ENCODE assay signal across 10 cellular contexts in the genomic region with DNA sequence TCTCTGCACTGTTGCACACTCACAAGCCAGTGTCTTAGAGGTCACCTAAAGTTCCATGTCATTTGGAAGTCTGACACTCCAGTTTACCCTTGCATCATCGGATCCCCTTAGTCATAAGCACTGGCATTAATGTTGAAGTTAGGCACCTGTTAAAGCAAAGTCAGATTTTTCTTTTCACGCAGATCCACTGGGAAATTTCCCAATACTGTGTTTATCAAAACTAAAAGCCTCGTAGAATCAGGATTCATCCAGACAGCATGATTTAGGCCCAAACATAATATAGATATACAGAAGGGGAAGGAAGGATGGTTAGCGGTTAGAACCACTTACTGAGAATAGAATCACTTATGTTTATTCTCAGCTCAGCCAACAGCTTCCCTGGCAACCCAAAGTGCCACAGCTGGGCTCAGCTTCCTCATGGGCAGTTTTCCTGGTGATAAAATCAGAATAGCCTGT. TPM values are rescaled to one million over a fixed set of nuclear protein-coding genes. Genes with fewer than 3 reads are reported as not detected.
DNase-seq lines count a peak whose midpoint lies in the region; ATAC-seq and TF ChIP-seq lines count a peak whose summit lies in the region.
"Had no signal": no experiment of that assay in that cellular context is flagged by ENCODE, and none has a peak within 500 bp of the region (broad histone marks: within the 10 kb centered on the region; RNA-seq: fewer than 3 reads in every experiment).

No MANE protein-coding gene starts in this region.

- peaks cover 5% of the 10 kb centered on the region for H3K4me1 ChIP-seq in mesenchymal stem cell (ENCODE audit: control insufficient read depth, insufficient read depth, low read depth, low read length)

- no peaks in the 10 kb centered on the region for H3K9me3 Mint-ChIP-seq in endothelial cell (ENCODE audit: unreplicated experiment)
- no peaks in the 10 kb centered on the region for H3K9me3 Mint-ChIP-seq in CD4-positive, alpha-beta T cell
- H3K9me3 Mint-ChIP-seq: IgD-negative memory B cell had no signal

- peak; percentile 85 for ATAC-seq in HG02981 (IDR thresholded peaks at IDR 0.05; ENCODE audit: unreplicated experiment)
- ATAC-seq in GM18867 (IDR thresholded peaks at IDR 0.05; ENCODE audit: unreplicated experiment) = no peak
- no peak for ATAC-seq in CD4-positive, alpha-beta T cell (ENCODE audit: poor library complexity)

- no peaks in the 10 kb centered on the region for H3K79me1 ChIP-seq in mesenchymal stem cell (replicated peaks; ENCODE audit: low read length, poor library complexity, severe bottlenecking)

- no peak overlapping the region for H4K8ac ChIP-seq in mesenchymal stem cell (ENCODE audit: low read length)

- H3K36me3 Mint-ChIP-seq in endothelial cell (ENCODE audit: low read depth, unreplicated experiment) = no peaks in the 10 kb centered on the region
- no peaks in the 10 kb centered on the region for H3K36me3 Mint-ChIP-seq in CD4-positive, alpha-beta T cell (ENCODE audit: low read depth)

- H2BK15ac ChIP-seq in mesenchymal stem cell (ENCODE audit: low read depth, poor library complexity, severe bottlenecking) = no peak overlapping the region

- no peaks in the 10 kb centered on the region for H3K4me1 Mint-ChIP-seq in endothelial cell (ENCODE audit: unreplicated experiment)
- no peaks in the 10 kb centered on the region for H3K4me1 Mint-ChIP-seq in CD4-positive, alpha-beta T cell (ENCODE audit: low read depth)

- H3K9ac ChIP-seq in mesenchymal stem cell (ENCODE audit: low read length) = no peak overlapping the region

- no peaks in the 10 kb centered on the region for H3K36me3 ChIP-seq in mesenchymal stem cell (ENCODE audit: control insufficient read depth in 1 of 2, insufficient read depth in 2 of 2, low read depth in 1 of 2, low read length in 2 of 2)

- H3K4me3 Mint-ChIP-seq in endothelial cell (ENCODE audit: unreplicated experiment) = no peak overlapping the region
- H3K4me3 Mint-ChIP-seq in CD4-positive, alpha-beta T cell = no peak overlapping the region

- H3K4ac ChIP-seq in mesenchymal stem cell (ENCODE audit: low read depth in 1 of 2, low read length in 2 of 2) = no peak overlapping the region

- intact Hi-C loops in posterior vena cava (cut with DNase I) = no loop called here
- intact Hi-C loops in CD4-positive, alpha-beta T cell (cut with DNase I, micrococcal nuclease) = no loop called here

- H3K27me3 ChIP-seq in mesenchymal stem cell (ENCODE audit: control insufficient read depth in 1 of 2, insufficient read depth in 1 of 2, low read length in 2 of 2) = no peaks in the 10 kb centered on the region
- H3K27me3 ChIP-seq in CD4-positive, alpha-beta T cell (ENCODE audit: control insufficient read depth, insufficient read depth, low read length) = no peaks in the 10 kb centered on the region

- CTCF ChIA-PET in CD4-positive, alpha-beta T cell (lab: Charles Lee) = no interaction called here

- no peak overlapping the region for H3K27ac ChIP-seq in mesenchymal stem cell (ENCODE audit: low read length, poor library complexity, severe bottlenecking)
- H3K27ac ChIP-seq in CD4-positive, alpha-beta T cell (ENCODE audit: low read depth, low read length) = no peak overlapping the region

- H2BK5ac ChIP-seq in mesenchymal stem cell (ENCODE audit: low read depth, low read length, poor library complexity, severe bottlenecking) = no peak overlapping the region

- H3K23ac ChIP-seq in mesenchymal stem cell (ENCODE audit: low read length in 2 of 2) = no peak overlapping the region

- no peak overlapping the region for H2BK120ac ChIP-seq in mesenchymal stem cell (ENCODE audit: low read depth, low read length)

- no peak overlapping the region for H3K27ac Mint-ChIP-seq in endothelial cell (ENCODE audit: unreplicated experiment)
- H3K27ac Mint-ChIP-seq in CD4-positive, alpha-beta T cell = no peak overlapping the region
- H3K27ac Mint-ChIP-seq: IgD-negative memory B cell had no signal

- H2AFZ ChIP-seq in mesenchymal stem cell (ENCODE audit: low read depth, low read length) = no peak overlapping the region

- H2BK12ac ChIP-seq in mesenchymal stem cell (ENCODE audit: low read length in 2 of 2) = no peak overlapping the region

- no peak overlapping the region for H2AK5ac ChIP-seq in mesenchymal stem cell (ENCODE audit: low read length, severe bottlenecking)

- no peak overlapping the region for H3K14ac ChIP-seq in mesenchymal stem cell (ENCODE audit: low read length in 2 of 2)

- no peak overlapping the region for H3K18ac ChIP-seq in mesenchymal stem cell (ENCODE audit: low read depth in 1 of 2, low read length in 2 of 2)

- 38% methylated on average over 1 of the region's 4 CpGs for WGBS in mesenchymal stem cell

- H3K9me3 ChIP-seq in mesenchymal stem cell (ENCODE audit: control insufficient read depth, low read length) = no peaks in the 10 kb centered on the region
- no peaks in the 10 kb centered on the region for H3K9me3 ChIP-seq in CD4-positive, alpha-beta T cell (ENCODE audit: control insufficient read depth, low read length)

- no peak overlapping the region for H3K4me3 ChIP-seq in mesenchymal stem cell (ENCODE audit: insufficient read depth in 1 of 2, low read depth in 1 of 2, low read length in 2 of 2)
- H3K4me3 ChIP-seq: skin epidermis had no signal

- POLR2A ChIA-PET in CD4-positive, alpha-beta T cell (lab: Charles Lee) = no interaction called here

- no peak overlapping the region for H4K91ac ChIP-seq in mesenchymal stem cell (ENCODE audit: low read length)

- no peak overlapping the region for H3K4me2 ChIP-seq in mesenchymal stem cell (ENCODE audit: low read length, poor library complexity, severe bottlenecking)

- TF ChIP-seq CTCF in endothelial cell (IDR thresholded peaks at IDR 0.05; ENCODE audit: unreplicated experiment) = no peak
- no peak for TF ChIP-seq CTCF in CD4-positive, alpha-beta T cell (IDR thresholded peaks at IDR 0.05)

- no peaks in the 10 kb centered on the region for H3K27me3 Mint-ChIP-seq in endothelial cell (ENCODE audit: unreplicated experiment)
- H3K27me3 Mint-ChIP-seq in CD4-positive, alpha-beta T cell = no peaks in the 10 kb centered on the region

- DNase-seq in GF-D8 (lab: John Stamatoyannopoulos, UW) (peak; percentile 69), SKM-1 treated with dmso at 0.1 percent for 144 hours (lab: John Stamatoyannopoulos, UW; ENCODE audit: unreplicated experiment) (peak; percentile 83), mesenchymal stem cell (peak; percentile 92), posterior vena cava (ENCODE audit: low spot score) (no peak), endothelial cell (ENCODE audit: low spot score) (no peak)
- DNase-seq in CD4-positive, alpha-beta T cell = no peak

RNA-seq across cellular contexts. Expression of a gene that starts 30.1 kb away (rescaled TPM):
- 43.4 TPM for polyA plus RNA-seq in mesenchymal stem cell (2013, experiment 1 of 2)
- polyA plus RNA-seq in mesenchymal stem cell (2013, experiment 2 of 2) = 42.6 TPM
- total RNA-seq in posterior vena cava = 10 to 100 TPM; 63.9 to 65.7 TPM
- 86.0 TPM for total RNA-seq in endothelial cell (ENCODE audit: unreplicated experiment)
- 100 to 1,000 TPM; 152 to 153 TPM for total RNA-seq in CD4-positive, alpha-beta T cell

Comparison
In these comparisons a context has a peak if more than half of its experiments do, and no peak if none do; other contexts are left out.
1. DNase-seq: peak in GF-D8 (single experiment), SKM-1 treated with dmso at 0.1 percent for 144 hours (single experiment) and mesenchymal stem cell (single experiment); none in posterior vena cava (single experiment), endothelial cell (single experiment) and CD4-positive, alpha-beta T cell (0 of 10).